ENCODE assay signal across 11 cellular contexts in the genomic region with DNA sequence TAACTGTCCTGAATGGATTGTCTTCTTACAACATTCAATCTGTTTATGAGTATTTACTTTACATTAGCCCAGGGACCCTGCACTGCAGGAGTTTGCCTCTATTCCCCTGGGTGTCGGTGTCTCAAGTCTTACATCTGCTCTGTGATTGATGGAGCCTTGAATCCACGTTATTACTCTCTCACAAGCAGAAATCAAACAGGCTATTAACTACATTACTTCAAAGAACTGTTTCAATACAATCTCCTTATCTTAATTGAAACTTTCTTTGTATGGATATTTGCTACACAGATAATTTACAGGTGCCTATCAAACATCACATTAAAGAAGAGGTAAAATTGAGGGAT. TPM values are rescaled to one million over a fixed set of nuclear protein-coding genes. Genes with fewer than 3 reads are reported as not detected.
DNase-seq lines count a peak whose midpoint lies in the region; ATAC-seq, FAIRE-seq and TF ChIP-seq lines count a peak whose summit lies in the region.
"Had no signal": no experiment of that assay in that cellular context is flagged by ENCODE, and none has a peak within 500 bp of the region (broad histone marks: within the 10 kb centered on the region; RNA-seq: fewer than 3 reads in every experiment).

No MANE protein-coding gene starts in this region.

- no peak for TF ChIP-seq EP300 in suprapubic skin (IDR thresholded peaks at IDR 0.05)

- WGBS in suprapubic skin, result 65% methylated on average over 2 of the region's 2 CpGs

- H3K9me3 ChIP-seq in Caco-2, result no peaks in the 10 kb centered on the region
- H3K9me3 ChIP-seq in suprapubic skin, result no peaks in the 10 kb centered on the region

- no peak for FAIRE-seq in RCC 7860 (lab: Jason Lieb, UNC)

- TF ChIP-seq POLR2A in suprapubic skin (IDR thresholded peaks at IDR 0.05), result no peak

- intact Hi-C loops in Caco-2 (cut with micrococcal nuclease; ENCODE audit: unreplicated experiment), result no loop called here

- H3K4me3 ChIP-seq in Caco-2 (ENCODE audit: low read depth, low read length), result no peak overlapping the region
- no peak overlapping the region for H3K4me3 ChIP-seq in suprapubic skin
- H3K4me3 ChIP-seq: lung had no signal

- H3K27me3 Mint-ChIP-seq in Caco-2 (ENCODE audit: insufficient read depth, unreplicated experiment), result no peaks in the 10 kb centered on the region
- no peaks in the 10 kb centered on the region for H3K27me3 Mint-ChIP-seq in naive B cell

- peak overlapping the region; percentile 99 for H3K27ac Mint-ChIP-seq in Caco-2 (ENCODE audit: unreplicated experiment)
- H3K27ac Mint-ChIP-seq in naive B cell, result peak overlapping the region in 4 of 6 donors; percentile 28 to 97 (median 63)

- peaks cover 32% of the 10 kb centered on the region for H3K4me1 Mint-ChIP-seq in Caco-2 (ENCODE audit: low read depth, unreplicated experiment)
- peaks cover 32 to 35% (median 33%) of the 10 kb centered on the region in 3 donors for H3K4me1 Mint-ChIP-seq in naive B cell

- TF ChIP-seq CTCF in Caco-2 (IDR thresholded peaks at IDR 0.05; ENCODE audit: insufficient read depth in 1 of 2, low read depth in 1 of 2, low read length in 1 of 2, severe bottlenecking in 1 of 2, unreplicated experiment in 1 of 2) (no peak), suprapubic skin (IDR thresholded peaks at IDR 0.05) (no peak)

- H3K36me3 Mint-ChIP-seq in Caco-2 (ENCODE audit: insufficient read depth, unreplicated experiment) (peaks cover 40% of the 10 kb centered on the region), naive B cell (peaks cover 7 to 16% of the 10 kb centered on the region in 2 donors)

- no peak for ATAC-seq in naive B cell (ENCODE audit: low read depth in 2 of 2)
- ATAC-seq in GM18868 (IDR thresholded peaks at IDR 0.05; ENCODE audit: unreplicated experiment), result no peak
- ATAC-seq in HG02884 (IDR thresholded peaks at IDR 0.05; ENCODE audit: unreplicated experiment), result no peak

- H3K36me3 ChIP-seq in Caco-2 (ENCODE audit: control insufficient read depth, insufficient read depth, low read length) (no peaks in the 10 kb centered on the region), suprapubic skin (no peaks in the 10 kb centered on the region)

- CTCF ChIA-PET in Caco-2 (lab: Charles Lee), result interaction anchor here (1.0 to 2.8 kb wide), 4 partner anchors 53 to 347 kb away, joined by 3 to 17 read pairs (median 8); no protein-coding TSS in a partner anchor

- no peak overlapping the region for H3K27ac ChIP-seq in suprapubic skin
- H3K27ac ChIP-seq: HL-60 had no signal

- H3K27me3 ChIP-seq in Caco-2 (replicated peaks; ENCODE audit: control insufficient read depth, insufficient read depth, low read length) (no peaks in the 10 kb centered on the region), suprapubic skin (no peaks in the 10 kb centered on the region)

- POLR2A ChIA-PET in Caco-2 (lab: Charles Lee), result interaction anchor here (0.7 to 2.1 kb wide), 2 partner anchors 60 to 143 kb away, joined by 3 to 12 read pairs; no protein-coding TSS in a partner anchor

- H3K4me1 ChIP-seq in Caco-2 (peaks cover 42% of the 10 kb centered on the region), suprapubic skin (peaks cover 37% of the 10 kb centered on the region)

- BruUV-seq in Caco-2 (replicated peaks; lab: Mats Ljungman, UMichigan), result no TSS peak

- H3K9me3 Mint-ChIP-seq in Caco-2 (ENCODE audit: unreplicated experiment), result no peaks in the 10 kb centered on the region
- peaks cover 0 to 3% (median 0%) of the 10 kb centered on the region in 7 donors for H3K9me3 Mint-ChIP-seq in naive B cell

- DNase-seq in Caco-2 (peak; percentile 43 to 63), LoVo (ENCODE audit: low spot score) (peak; percentile 19), SK-N-DZ (ENCODE audit: low spot score) (peak; percentile 42), naive B cell (no peak), RCC 7860 (ENCODE audit: low spot score) (no peak), suprapubic skin (ENCODE audit: low spot score in 2 of 2) (no peak)
- DNase-seq: activated T-cell treated with anti-CD3 and anti-CD28 coated beads for 4 hours had no signal

- H3K4me3 Mint-ChIP-seq in Caco-2 (ENCODE audit: unreplicated experiment) (peak overlapping the region; percentile 89), naive B cell (peak overlapping the region; percentile 58 to 98 (median 94))

RNA-seq across cellular contexts. Expression of a gene that starts 3.1 kb away (rescaled TPM):
- total RNA-seq in Caco-2 (2022), result 168 and 169 TPM in 2 replicates
- 0.42 and 0.48 TPM in 2 replicates for polyA plus RNA-seq in SK-N-DZ (2014; cell fraction: cytosol; rRNA removed)
- 0.17 and 0.44 TPM in 2 replicates for polyA plus RNA-seq in SK-N-DZ (2014; cell fraction: nucleus; rRNA removed)
- 100 to 1,000 TPM in 5 of 6 donors, 10 to 100 TPM in 1; 68.6 to 165 (median 122) TPM for polyA plus RNA-seq in naive B cell (ENCODE audit: low read depth in 6 of 6)
- 10 to 100 TPM; 45.4 to 75.2 (median 71.9) TPM for total RNA-seq in suprapubic skin

Comparison
In these comparisons a context has a peak if more than half of its experiments do, and no peak if none do; other contexts are left out.
1. DNase-seq: peak in Caco-2 (2 of 2), LoVo (single experiment) and SK-N-DZ (single experiment); none in naive B cell (single experiment), RCC 7860 (single experiment) and suprapubic skin (0 of 2).